Comparison of ENCODE assay signal across 1 cellular context in the genomic region with DNA sequence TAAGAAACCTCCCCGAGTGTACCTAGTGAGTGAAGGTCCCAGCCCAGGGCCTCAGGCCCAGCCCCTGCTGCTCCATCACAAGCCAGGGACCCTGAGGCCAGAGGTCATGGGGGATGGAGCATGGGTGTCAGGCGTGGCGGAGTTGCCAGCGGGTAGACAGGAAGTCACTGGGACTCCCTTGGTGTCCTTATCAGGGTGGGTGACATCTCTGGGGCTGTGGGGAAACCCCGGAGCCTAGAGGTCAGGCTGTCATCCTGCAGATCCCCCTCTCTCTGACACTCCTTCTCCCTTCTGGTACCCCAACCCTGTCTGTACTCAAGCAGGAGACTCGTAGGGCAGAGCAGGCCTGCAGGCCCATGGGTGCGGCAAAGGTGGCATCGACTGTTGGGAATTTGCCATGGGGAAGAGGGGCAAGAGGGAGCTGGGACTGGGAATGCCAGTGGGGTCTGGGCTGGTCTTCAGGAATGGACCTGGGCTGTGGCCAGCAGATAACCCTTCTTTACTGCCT.
TF ChIP-seq lines count a peak whose summit lies in the region.

No MANE protein-coding gene starts in this region.

TF ChIP-seq in A549, 52 proteins besides CTCF, POLR2A, EP300 and RAD21:
- TF ChIP-seq FOSL2 (IDR thresholded peaks at IDR 0.05) (no peak), FOSL2 (CRISPR knock-in tag; IDR thresholded peaks at IDR 0.05) (no peak), MAX (IDR thresholded peaks at IDR 0.05) (no peak), NR3C1 (IDR thresholded peaks at IDR 0.05) (no peak), EHF (CRISPR knock-in tag; IDR thresholded peaks at IDR 0.05) (no peak), MAZ (IDR thresholded peaks at IDR 0.05; ENCODE audit: borderline replicate concordance, low read depth, low read length) (no peak), FOSB (CRISPR knock-in tag; IDR thresholded peaks at IDR 0.05) (no peak), USF2 (IDR thresholded peaks at IDR 0.05) (no peak), RCOR1 (IDR thresholded peaks at IDR 0.05; ENCODE audit: low read depth, low read length) (no peak), HES2 (IDR thresholded peaks at IDR 0.05) (no peak), HOXB13 (CRISPR knock-in tag; IDR thresholded peaks at IDR 0.05; ENCODE audit: low read depth) (no peak), TFCP2L1 (CRISPR knock-in tag; IDR thresholded peaks at IDR 0.05) (no peak), TP53 (CRISPR knock-in tag; IDR thresholded peaks at IDR 0.05) (no peak), ATOH8 (CRISPR knock-in tag; IDR thresholded peaks at IDR 0.05; ENCODE audit: low read depth) (no peak), RNF2 (IDR thresholded peaks at IDR 0.05; ENCODE audit: borderline replicate concordance, low read depth) (no peak), MAFK (IDR thresholded peaks at IDR 0.05; ENCODE audit: partially characterized antibody) (no peak), HMGXB4 (CRISPR knock-in tag; IDR thresholded peaks at IDR 0.05; ENCODE audit: borderline replicate concordance) (no peak), CBX8 (IDR thresholded peaks at IDR 0.05) (no peak)
- TF ChIP-seq, protein P1, sequence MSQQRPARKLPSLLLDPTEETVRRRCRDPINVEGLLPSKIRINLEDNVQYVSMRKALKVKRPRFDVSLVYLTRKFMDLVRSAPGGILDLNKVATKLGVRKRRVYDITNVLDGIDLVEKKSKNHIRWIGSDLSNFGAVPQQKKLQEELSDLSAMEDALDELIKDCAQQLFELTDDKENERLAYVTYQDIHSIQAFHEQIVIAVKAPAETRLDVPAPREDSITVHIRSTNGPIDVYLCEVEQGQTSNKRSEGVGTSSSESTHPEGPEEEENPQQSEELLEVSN (IDR thresholded peaks at IDR 0.05; ENCODE audit: borderline replicate concordance, low read depth) = no peak
